In genomic region chr19:17347877-17348276, GRCh38 we compare ENCODE assay signal across 1 cellular context.
TF ChIP-seq lines count a peak whose summit lies in the region.

No MANE protein-coding gene starts in this region.

TF ChIP-seq in GM23338, 12 proteins besides CTCF, POLR2A, EP300 and RAD21:
- TF ChIP-seq ZNF462 (CRISPR knock-in tag; IDR thresholded peaks at IDR 0.05) = no peak
- TF ChIP-seq ETS1 (IDR thresholded peaks at IDR 0.05) = no peak
- TF ChIP-seq EZH2 (IDR thresholded peaks at IDR 0.05; ENCODE audit: low read depth, unreplicated experiment) = no peak
- TF ChIP-seq STAT1 (IDR thresholded peaks at IDR 0.05; ENCODE audit: unreplicated experiment) = no peak
- TF ChIP-seq ZNF114 (CRISPR knock-in tag; IDR thresholded peaks at IDR 0.05) = no peak
- no peak for TF ChIP-seq CREB1 (CRISPR knock-in tag; IDR thresholded peaks at IDR 0.05; ENCODE audit: low read depth)
- no peak for TF ChIP-seq NANOG (IDR thresholded peaks at IDR 0.05; ENCODE audit: borderline replicate concordance)
- no peak for TF ChIP-seq EZH2phosphoT487 (IDR thresholded peaks at IDR 0.05; ENCODE audit: unreplicated experiment)
- TF ChIP-seq REST (IDR thresholded peaks at IDR 0.05; ENCODE audit: unreplicated experiment) = no peak
- TF ChIP-seq ZNF331 (CRISPR knock-in tag; IDR thresholded peaks at IDR 0.05; ENCODE audit: low read depth) = no peak
- no peak for TF ChIP-seq POLR2AphosphoS5 (IDR thresholded peaks at IDR 0.05; ENCODE audit: low read depth)
- TF ChIP-seq JUNB (IDR thresholded peaks at IDR 0.05; ENCODE audit: unreplicated experiment) = no peak
